ENCODE assay signal across 24 cellular contexts in the genomic region with DNA sequence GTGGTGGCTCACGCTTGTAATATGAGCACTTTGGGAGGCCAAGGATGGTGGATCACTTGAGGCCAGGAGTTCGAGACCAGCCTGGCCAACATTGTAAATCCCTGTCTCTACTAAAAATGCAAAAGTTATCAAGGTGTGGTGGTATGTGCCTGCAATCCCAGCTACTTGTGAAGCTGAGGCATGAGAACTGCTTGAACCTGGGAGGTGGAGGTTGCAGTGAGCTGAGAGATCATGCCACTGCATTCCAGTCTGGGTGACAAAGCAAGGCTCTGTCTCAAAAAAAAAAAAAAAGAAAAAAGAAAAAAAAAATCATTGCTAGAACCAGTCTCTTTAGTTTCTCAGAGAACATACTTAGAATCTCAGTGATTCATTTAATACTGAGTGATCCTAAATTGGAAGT.
"Had no signal": no experiment of that assay in that cellular context is flagged by ENCODE, and none has a peak within 500 bp of the region (broad histone marks: within the 10 kb centered on the region; RNA-seq: fewer than 3 reads in every experiment).

No MANE protein-coding gene starts in this region.

- H3K36me3 ChIP-seq: adrenal gland, gastrocnemius medialis had no signal

- H3K27ac ChIP-seq: adrenal gland, gastrocnemius medialis, spleen, suprapubic skin, tibial artery had no signal

- H3K4me1 ChIP-seq: adrenal gland, gastrocnemius medialis, spleen, suprapubic skin had no signal

- DNase-seq: activated CD4-positive, alpha-beta T cell treated with anti-CD3 and anti-CD28 coated beads for 4 hours; activated CD4-positive, alpha-beta T cell treated with anti-CD3 and anti-CD28 coated beads, Interleukin-2, amount 50 U/mL, for 4 hours; activated CD4-positive, CD25-positive, alpha-beta regulatory T cell; activated effector memory CD4-positive, alpha-beta T cell treated with anti-CD3 and anti-CD28 coated beads, Interleukin-2, amount 50 U/mL, for 16 hours; activated naive CD4-positive, alpha-beta T cell treated with anti-CD3 and anti-CD28 coated beads for 36 hours; activated naive CD8-positive, alpha-beta T cell treated with anti-CD3 and anti-CD28 coated beads for 36 hours; activated T-cell treated with anti-CD3 and anti-CD28 coated beads for 4 hours; adrenal gland; aorta; caudate nucleus; effector CD4-positive, alpha-beta T cell; erythroblast; gastrocnemius medialis; glutamatergic neuron; islet precursor cell; left colon; natural killer cell; right cardiac atrium; spleen; stimulated activated naive CD4-positive, alpha-beta T cell; T-helper 1 cell; tibial artery had no signal

- ATAC-seq: gastrocnemius medialis, left colon, natural killer cell, right cardiac atrium had no signal

- FAIRE-seq: endometrium had no signal

- H3K9me3 ChIP-seq: adrenal gland, gastrocnemius medialis, suprapubic skin, tibial artery had no signal

- H3K4me3 ChIP-seq: adrenal gland, gastrocnemius medialis, spleen, suprapubic skin, tibial artery had no signal

- H3K27me3 ChIP-seq: adrenal gland, gastrocnemius medialis, spleen, suprapubic skin, tibial artery had no signal
